In genomic region chr3:101512521-101513418, GRCh38 we compare ENCODE assay signal across 8 cellular contexts.
DNase-seq lines count a peak whose midpoint lies in the region; ATAC-seq and TF ChIP-seq lines count a peak whose summit lies in the region.

SENP7 (minus strand) TSS chr3:101513212; CDS start chr3:101513130, 82 bp downstream.

- peak within 1 kb of the TSS; percentile 90 for H3K4me3 ChIP-seq in astrocyte of the cerebellum (ENCODE audit: low read depth, low read length)

- in situ Hi-C loops in astrocyte of the cerebellum (cut with HindIII; ENCODE audit: low sequenced_read_pairs) = no loop called here

- peak; percentile 70 for ATAC-seq in HG02759 (IDR thresholded peaks at IDR 0.05; ENCODE audit: unreplicated experiment)
- no peak for ATAC-seq in GM21526 (IDR thresholded peaks at IDR 0.05; ENCODE audit: low FRiP score, unreplicated experiment)

- TF ChIP-seq CTCF in GM10266 (IDR thresholded peaks at IDR 0.05; ENCODE audit: control insufficient read depth, insufficient read depth, low read depth, missing control alignments) (no peak), astrocyte of the cerebellum (IDR thresholded peaks at IDR 0.05; ENCODE audit: low read depth, low read length, missing control alignments) (no peak)

- peak; percentile 82 for DNase-seq in GM10266 (ENCODE audit: extremely low spot score)
- DNase-seq in NCI-H1694 treated with DMSO at 0.1 percent for 48 hours (lab: John Stamatoyannopoulos, UW) = peak; percentile 78
- DNase-seq in T-helper 22 cell (ENCODE audit: low read depth) = peak; percentile 59
- peak; percentile 48 for DNase-seq in astrocyte of the cerebellum (ENCODE audit: low read depth)
- peak; percentile 82 for DNase-seq in hepatic stellate cell (ENCODE audit: low spot score)
- peak; percentile 97 for DNase-seq in retina
